ENCODE assay signal across 8 cellular contexts in the genomic region with DNA sequence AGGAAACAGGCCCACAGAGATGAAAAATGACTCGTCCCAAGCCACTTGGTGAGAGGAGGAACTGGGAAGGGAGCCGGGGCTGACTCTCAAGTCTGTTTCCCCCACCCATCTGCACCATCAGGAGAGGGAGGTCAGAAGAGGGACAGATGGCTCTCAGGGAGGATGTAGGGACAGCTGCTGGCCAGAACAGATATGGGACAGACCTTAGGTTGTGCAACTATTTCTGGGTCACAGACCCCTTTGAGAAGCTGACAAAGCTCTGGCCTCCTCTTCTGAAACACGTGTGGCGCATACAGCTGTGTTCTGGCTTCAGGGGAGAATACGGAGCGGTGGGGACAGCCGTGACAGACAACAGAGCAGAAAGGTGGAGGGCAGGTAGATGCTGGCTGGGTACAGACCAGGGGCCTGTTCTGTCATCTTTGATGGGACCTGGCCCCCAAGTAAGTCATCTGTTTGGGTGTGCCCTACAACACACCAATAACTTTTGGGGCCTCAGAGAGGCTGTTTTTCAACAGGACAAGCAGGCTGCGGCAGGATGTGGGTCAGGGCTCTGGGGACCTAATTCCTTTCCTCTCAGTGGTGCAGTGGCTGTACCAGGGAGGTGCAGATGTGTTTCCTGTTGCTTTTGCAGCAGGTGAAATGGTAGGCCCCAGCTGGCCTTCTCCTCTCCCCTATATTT. TPM values are rescaled to one million over a fixed set of nuclear protein-coding genes. Genes with fewer than 3 reads are reported as not detected.
A peak's percentile ranks its signal among the peaks of the same experiment; 100 is the strongest.
DNase-seq lines count a peak whose midpoint lies in the region; ATAC-seq and TF ChIP-seq lines count a peak whose summit lies in the region.

No MANE protein-coding gene starts in this region.

- ATAC-seq in GM21529 (IDR thresholded peaks at IDR 0.05; ENCODE audit: unreplicated experiment) (peak; percentile 43), HG02571 (IDR thresholded peaks at IDR 0.05; ENCODE audit: unreplicated experiment) (no peak)

- POLR2A ChIA-PET in A673 (lab: Charles Lee; ENCODE audit: low non-redundant PET) = no interaction called here

- no TSS peak for BruUV-seq in A673 (replicated peaks; lab: Mats Ljungman, UMichigan)

- H3K27me3 ChIP-seq in DOHH2 (ENCODE audit: control insufficient read depth, low read length) = no peaks in the 10 kb centered on the region
- H3K27me3 ChIP-seq in A673 (replicated peaks; ENCODE audit: insufficient read depth, low read depth, low read length, poor library complexity) = no peaks in the 10 kb centered on the region

- CTCF ChIA-PET in A673 (lab: Charles Lee) = interaction anchor here (1.2 kb wide), 1 partner anchor 11 kb away, joined by 4 read pairs; no protein-coding TSS in a partner anchor

- peaks cover 28% of the 10 kb centered on the region for H3K36me3 ChIP-seq in DOHH2 (ENCODE audit: control insufficient read depth, low read length)
- H3K36me3 ChIP-seq in A673 (ENCODE audit: insufficient read depth, low read length, poor library complexity, severe bottlenecking) = no peaks in the 10 kb centered on the region

- no peaks in the 10 kb centered on the region for H4K20me1 ChIP-seq in DOHH2 (ENCODE audit: control insufficient read depth, insufficient read depth, low read depth, low read length)

- DNase-seq in SKM-1 (lab: John Stamatoyannopoulos, UW; ENCODE audit: unreplicated experiment) = peak; percentile 28
- peak; percentile 86 for DNase-seq in central memory CD4-positive, alpha-beta T cell
- DNase-seq in occipital lobe (lab: John Stamatoyannopoulos, UW) = no peak
- no peak for DNase-seq in A673 (ENCODE audit: low spot score)

- peaks cover 45% of the 10 kb centered on the region for H3F3A ChIP-seq in DOHH2 (ENCODE audit: control insufficient read depth, insufficient read depth)

- H3K9me3 ChIP-seq in DOHH2 (ENCODE audit: control insufficient read depth, insufficient read depth, low read length) = no peaks in the 10 kb centered on the region
- no peaks in the 10 kb centered on the region for H3K9me3 ChIP-seq in A673 (ENCODE audit: low read depth, low read length, poor library complexity, severe bottlenecking)

- H3K27ac ChIP-seq in DOHH2 (ENCODE audit: low read depth, low read length) = peak overlapping the region; percentile 98
- H3K27ac ChIP-seq in skin epidermis = peak overlapping the region in 19 of 21 experiments; percentile 50 to 98 (median 87)
- H3K27ac ChIP-seq in A673 (ENCODE audit: low read depth, low read length, poor library complexity, severe bottlenecking) = no peak overlapping the region

- no peaks in the 10 kb centered on the region for H3K9me2 ChIP-seq in DOHH2 (replicated peaks; ENCODE audit: control insufficient read depth, low read length)

- H3K4me2 ChIP-seq in DOHH2 (ENCODE audit: low read length) = peak overlapping the region; percentile 77

- peaks cover 75% of the 10 kb centered on the region for H3K4me1 ChIP-seq in DOHH2 (ENCODE audit: control insufficient read depth, low read length)
- H3K4me1 ChIP-seq in A673 (ENCODE audit: insufficient read depth, low read length, poor library complexity, severe bottlenecking) = peaks cover 15% of the 10 kb centered on the region

- H3K4me3 ChIP-seq in DOHH2 (ENCODE audit: low read length) (peak overlapping the region; percentile 58), skin epidermis (no peak overlapping the region), A673 (ENCODE audit: low read depth, low read length, poor library complexity, severe bottlenecking) (no peak overlapping the region)

- no peak for TF ChIP-seq CTCF in DOHH2 (IDR thresholded peaks at IDR 0.05; ENCODE audit: low read depth, low read length, poor library complexity, severe bottlenecking)
- no peak for TF ChIP-seq CTCF in A673 (conservative IDR thresholded peaks at IDR 0.05; ENCODE audit: low read depth, low read length)

- no peaks in the 10 kb centered on the region for H3K79me2 ChIP-seq in DOHH2 (ENCODE audit: control insufficient read depth, low read length)

- intact Hi-C loops in A673 (cut with micrococcal nuclease; ENCODE audit: unreplicated experiment) = loop anchor here (5.0 kb wide), 1 partner anchor 130 kb away; no protein-coding TSS in a partner anchor

RNA-seq across cellular contexts. Expression of gene SH3BGRL3, which starts 7.3 kb away (rescaled TPM):
- total RNA-seq in occipital lobe = 8.4 TPM
- 133 and 138 TPM in 2 replicates for total RNA-seq in A673 (2021)

RNA-seq across cellular contexts. Expression of gene UBXN11, which starts 19.3 kb away (rescaled TPM):
- 5.0 TPM for total RNA-seq in occipital lobe
- 22.1 and 25.4 TPM in 2 replicates for total RNA-seq in A673 (2021)

RNA-seq across cellular contexts. Expression of gene CD52, which starts 30.6 kb away (rescaled TPM):
- total RNA-seq in occipital lobe (1.1 TPM), A673 (2021) (not detected in 2 replicates)

RNA-seq across cellular contexts. Expression of gene CEP85, which starts 53.2 kb away (rescaled TPM):
- total RNA-seq in occipital lobe (11.5 TPM), A673 (2021) (51.3 and 51.5 TPM in 2 replicates)

Comparison
In these comparisons a context has a peak if more than half of its experiments do, and no peak if none do; other contexts are left out.
1. DNase-seq: peak in SKM-1 (single experiment) and central memory CD4-positive, alpha-beta T cell (single experiment); none in occipital lobe (single experiment) and A673 (single experiment).
2. RNA of gene SH3BGRL3, which starts 7.3 kb away (total RNA-seq): 133 to 138 TPM in A673; 8.4 TPM in occipital lobe (single experiment); every median in the first group is over 10 times any median in the second.